Comparison of ENCODE assay signal across 2 cellular contexts in genomic region chr17:15247891-15248529, GRCh38.
TF ChIP-seq lines count a peak whose summit lies in the region.

No MANE protein-coding gene starts in this region.

TF ChIP-seq in HCT116, 20 proteins besides CTCF, POLR2A, EP300 and RAD21 (continued from another document):
- no peak for TF ChIP-seq YY1 (IDR thresholded peaks at IDR 0.05; ENCODE audit: extremely low read depth, insufficient replicate concordance, low read depth, low read length)
- no peak for TF ChIP-seq EZH2phosphoT487 (IDR thresholded peaks at IDR 0.05; ENCODE audit: borderline replicate concordance)
- TF ChIP-seq EZH2 (IDR thresholded peaks at IDR 0.05): no peak
- no peak for TF ChIP-seq TCF7L2 (IDR thresholded peaks at IDR 0.05; ENCODE audit: borderline replicate concordance, extremely low read depth, insufficient read depth, insufficient read length)
- TF ChIP-seq, protein P1, sequence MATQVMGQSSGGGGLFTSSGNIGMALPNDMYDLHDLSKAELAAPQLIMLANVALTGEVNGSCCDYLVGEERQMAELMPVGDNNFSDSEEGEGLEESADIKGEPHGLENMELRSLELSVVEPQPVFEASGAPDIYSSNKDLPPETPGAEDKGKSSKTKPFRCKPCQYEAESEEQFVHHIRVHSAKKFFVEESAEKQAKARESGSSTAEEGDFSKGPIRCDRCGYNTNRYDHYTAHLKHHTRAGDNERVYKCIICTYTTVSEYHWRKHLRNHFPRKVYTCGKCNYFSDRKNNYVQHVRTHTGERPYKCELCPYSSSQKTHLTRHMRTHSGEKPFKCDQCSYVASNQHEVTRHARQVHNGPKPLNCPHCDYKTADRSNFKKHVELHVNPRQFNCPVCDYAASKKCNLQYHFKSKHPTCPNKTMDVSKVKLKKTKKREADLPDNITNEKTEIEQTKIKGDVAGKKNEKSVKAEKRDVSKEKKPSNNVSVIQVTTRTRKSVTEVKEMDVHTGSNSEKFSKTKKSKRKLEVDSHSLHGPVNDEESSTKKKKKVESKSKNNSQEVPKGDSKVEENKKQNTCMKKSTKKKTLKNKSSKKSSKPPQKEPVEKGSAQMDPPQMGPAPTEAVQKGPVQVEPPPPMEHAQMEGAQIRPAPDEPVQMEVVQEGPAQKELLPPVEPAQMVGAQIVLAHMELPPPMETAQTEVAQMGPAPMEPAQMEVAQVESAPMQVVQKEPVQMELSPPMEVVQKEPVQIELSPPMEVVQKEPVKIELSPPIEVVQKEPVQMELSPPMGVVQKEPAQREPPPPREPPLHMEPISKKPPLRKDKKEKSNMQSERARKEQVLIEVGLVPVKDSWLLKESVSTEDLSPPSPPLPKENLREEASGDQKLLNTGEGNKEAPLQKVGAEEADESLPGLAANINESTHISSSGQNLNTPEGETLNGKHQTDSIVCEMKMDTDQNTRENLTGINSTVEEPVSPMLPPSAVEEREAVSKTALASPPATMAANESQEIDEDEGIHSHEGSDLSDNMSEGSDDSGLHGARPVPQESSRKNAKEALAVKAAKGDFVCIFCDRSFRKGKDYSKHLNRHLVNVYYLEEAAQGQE (IDR thresholded peaks at IDR 0.05; ENCODE audit: low read depth): no peak
- no peak for TF ChIP-seq CEBPB (IDR thresholded peaks at IDR 0.05; ENCODE audit: low read depth)
- no peak for TF ChIP-seq POLR2AphosphoS5 (IDR thresholded peaks at IDR 0.05; ENCODE audit: low read depth, low read length)
- no peak for TF ChIP-seq EGR1 (IDR thresholded peaks at IDR 0.05; ENCODE audit: low read depth)
- TF ChIP-seq ELF1 (IDR thresholded peaks at IDR 0.05; ENCODE audit: borderline replicate concordance, low read depth): no peak
- no peak for TF ChIP-seq FOSL1 (IDR thresholded peaks at IDR 0.05; ENCODE audit: low read depth)
- TF ChIP-seq SRF (IDR thresholded peaks at IDR 0.05; ENCODE audit: low read depth): no peak
- no peak for TF ChIP-seq ZBTB33 (IDR thresholded peaks at IDR 0.05; ENCODE audit: extremely low read depth, insufficient replicate concordance, low read length)
- TF ChIP-seq, protein P2, sequence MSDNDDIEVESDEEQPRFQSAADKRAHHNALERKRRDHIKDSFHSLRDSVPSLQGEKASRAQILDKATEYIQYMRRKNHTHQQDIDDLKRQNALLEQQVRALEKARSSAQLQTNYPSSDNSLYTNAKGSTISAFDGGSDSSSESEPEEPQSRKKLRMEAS (IDR thresholded peaks at IDR 0.05): no peak
- no peak for TF ChIP-seq JUND (IDR thresholded peaks at IDR 0.05)

TF ChIP-seq in SK-N-SH treated with all-trans-retinoic acid at 6 μM for 48 hours, 23 proteins besides CTCF, POLR2A, EP300 and RAD21 (continued from another document):
- TF ChIP-seq ZFP3 (CRISPR knock-in tag; IDR thresholded peaks at IDR 0.05): no peak
- TF ChIP-seq, protein P3, sequence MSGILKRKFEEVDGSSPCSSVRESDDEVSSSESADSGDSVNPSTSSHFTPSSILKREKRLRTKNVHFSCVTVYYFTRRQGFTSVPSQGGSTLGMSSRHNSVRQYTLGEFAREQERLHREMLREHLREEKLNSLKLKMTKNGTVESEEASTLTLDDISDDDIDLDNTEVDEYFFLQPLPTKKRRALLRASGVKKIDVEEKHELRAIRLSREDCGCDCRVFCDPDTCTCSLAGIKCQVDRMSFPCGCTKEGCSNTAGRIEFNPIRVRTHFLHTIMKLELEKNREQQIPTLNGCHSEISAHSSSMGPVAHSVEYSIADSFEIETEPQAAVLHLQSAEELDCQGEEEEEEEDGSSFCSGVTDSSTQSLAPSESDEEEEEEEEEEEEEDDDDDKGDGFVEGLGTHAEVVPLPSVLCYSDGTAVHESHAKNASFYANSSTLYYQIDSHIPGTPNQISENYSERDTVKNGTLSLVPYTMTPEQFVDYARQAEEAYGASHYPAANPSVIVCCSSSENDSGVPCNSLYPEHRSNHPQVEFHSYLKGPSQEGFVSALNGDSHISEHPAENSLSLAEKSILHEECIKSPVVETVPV (CRISPR knock-in tag; IDR thresholded peaks at IDR 0.05): no peak
- no peak for TF ChIP-seq PATZ1 (CRISPR knock-in tag; IDR thresholded peaks at IDR 0.05; ENCODE audit: borderline replicate concordance)
- no peak for TF ChIP-seq ARNTL (CRISPR knock-in tag; IDR thresholded peaks at IDR 0.05; ENCODE audit: borderline replicate concordance, low read depth)
- TF ChIP-seq OSR1 (CRISPR knock-in tag; IDR thresholded peaks at IDR 0.05): no peak
- TF ChIP-seq SNAI2 (CRISPR knock-in tag; IDR thresholded peaks at IDR 0.05): no peak
- no peak for TF ChIP-seq BACH2 (CRISPR knock-in tag; IDR thresholded peaks at IDR 0.05; ENCODE audit: borderline replicate concordance)
- TF ChIP-seq POU6F1 (CRISPR knock-in tag; IDR thresholded peaks at IDR 0.05; ENCODE audit: borderline replicate concordance, low read depth): no peak
